In genomic region chr3:190807719-190808375, GRCh38 we compare ENCODE assay signal across 14 cellular contexts. TPM values are rescaled to one million over a fixed set of nuclear protein-coding genes. Genes with fewer than 3 reads are reported as not detected.
DNase-seq lines count a peak whose midpoint lies in the region; ATAC-seq, FAIRE-seq and TF ChIP-seq lines count a peak whose summit lies in the region.
"Had no signal": no experiment of that assay in that cellular context is flagged by ENCODE, and none has a peak within 500 bp of the region (broad histone marks: within the 10 kb centered on the region; RNA-seq: fewer than 3 reads in every experiment).

No MANE protein-coding gene starts in this region.

- peak overlapping the region in 2 of 4 donors; percentile 6 to 48 for H3K27ac ChIP-seq in pancreas

- no peak overlapping the region for H3K4me3 ChIP-seq in pancreas

- peak; percentile 78 to 99 (median 93) for ATAC-seq in pancreas
- no peak for ATAC-seq in GM21423 (IDR thresholded peaks at IDR 0.05; ENCODE audit: unreplicated experiment)

- in situ Hi-C loops in KBM-7 (cut with MboI; ENCODE audit: low pct_unique_long_range_greater_than_20kb, low sequenced_read_pairs), result no loop called here

- H3K36me3 ChIP-seq in pancreas, result no peaks in the 10 kb centered on the region

- H3K9me3 ChIP-seq in pancreas, result no peaks in the 10 kb centered on the region

- H3K27me3 ChIP-seq in pancreas, result no peaks in the 10 kb centered on the region

- WGBS in pancreas, 2 donors, result 18 to 21% methylated on average over 4 of the region's 4 CpGs

- intact Hi-C loops in cardiac septum (cut with DNase I) (loop anchor here (5.0 kb wide), 1 partner anchor 36 kb away; no protein-coding TSS in a partner anchor), pancreas (cut with DNase I) (no loop called here)

- FAIRE-seq in pancreas (lab: Jason Lieb, UNC), result no peak
- FAIRE-seq: astrocyte, TTC549 had no signal

- TF ChIP-seq CTCF in pancreas (IDR thresholded peaks at IDR 0.05), result no peak

- H3K4me1 ChIP-seq in pancreas, result peaks cover 0 to 12% (median 7%) of the 10 kb centered on the region in 3 donors

- DNase-seq in HCEC 1CT (peak; percentile 22), NCI-H748 (lab: John Stamatoyannopoulos, UW; ENCODE audit: unreplicated experiment) (peak; percentile 81), cardiac septum (ENCODE audit: low spot score) (peak; percentile 81), pancreas (peak; percentile 65 to 96 (median 88)), hippocampal formation (lab: John Stamatoyannopoulos, UW) (no peak), NCI-H446 treated with DMSO at 0.1 percent for 48 hours (lab: John Stamatoyannopoulos, UW) (no peak), KBM-7 (no peak)
- DNase-seq: activated T-cell treated with anti-CD3 and anti-CD28 coated beads, Interleukin-2, amount 50 U/mL, for 24 hours; NCI-H2171 treated with DMSO at 0.1 percent for 48 hours; RPMI8226 had no signal

RNA-seq across cellular contexts. Expression of gene GMNC, which starts 54.6 kb away (rescaled TPM):
- 0.19 TPM for total RNA-seq in cardiac septum
- total RNA-seq in pancreas, result under 1 TPM; 0.06 to 0.37 (median 0.15) TPM
- polyA plus RNA-seq in pancreas, result under 1 TPM; 0.23 to 0.28 TPM
- polyA plus RNA-seq: CD14-positive monocyte had no signal

Comparison
In these comparisons a context has a peak if more than half of its experiments do, and no peak if none do; other contexts are left out.
1. DNase-seq: peak in HCEC 1CT (single experiment), NCI-H748 (single experiment), cardiac septum (single experiment) and pancreas (6 of 6); none in hippocampal formation (0 of 2), NCI-H446 treated with DMSO at 0.1 percent for 48 hours (single experiment) and KBM-7 (single experiment).